10 cellular contexts compared by ENCODE assay signal in genomic region chr15:69758291-69758771, GRCh38.
DNase-seq lines count a peak whose midpoint lies in the region; ATAC-seq and TF ChIP-seq lines count a peak whose summit lies in the region.
"Had no signal": no experiment of that assay in that cellular context is flagged by ENCODE, and none has a peak within 500 bp of the region (broad histone marks: within the 10 kb centered on the region; RNA-seq: fewer than 3 reads in every experiment).

No MANE protein-coding gene starts in this region.

- H3K9me3 Mint-ChIP-seq in activated T-cell treated with anti-CD3 and anti-CD28 coated beads, Interleukin-2, amount 50 U/mL, for 24 hours = peaks cover 18% of the 10 kb centered on the region
- peaks cover 16% of the 10 kb centered on the region in 2 donors for H3K9me3 Mint-ChIP-seq in stimulated activated naive CD8-positive, alpha-beta T cell treated with anti-CD3 and anti-CD28 coated beads, Interleukin-15, amount 100 ng/mL, for 72 hours

- peak overlapping the region; percentile 95 for H3K27ac Mint-ChIP-seq in activated T-cell treated with anti-CD3 and anti-CD28 coated beads, Interleukin-2, amount 50 U/mL, for 24 hours
- peak overlapping the region; percentile 92 to 93 for H3K27ac Mint-ChIP-seq in stimulated activated naive CD8-positive, alpha-beta T cell treated with anti-CD3 and anti-CD28 coated beads, Interleukin-15, amount 100 ng/mL, for 72 hours

- H3K4me3 Mint-ChIP-seq in activated T-cell treated with anti-CD3 and anti-CD28 coated beads, Interleukin-2, amount 50 U/mL, for 24 hours = peak overlapping the region; percentile 54
- H3K4me3 Mint-ChIP-seq in stimulated activated naive CD8-positive, alpha-beta T cell treated with anti-CD3 and anti-CD28 coated beads, Interleukin-15, amount 100 ng/mL, for 72 hours = peak overlapping the region; percentile 43 to 49

- 76 to 84% methylated on average over 2 of the region's 2 CpGs for WGBS in heart right ventricle, 2 donors

- no peak for ATAC-seq in stimulated activated naive CD8-positive, alpha-beta T cell treated with anti-CD3 and anti-CD28 coated beads, Interleukin-15, amount 100 ng/mL, for 72 hours
- no peak for ATAC-seq in heart right ventricle

- H3K27me3 ChIP-seq in SJSA1 (replicated peaks) (no peaks in the 10 kb centered on the region), heart right ventricle (peaks cover 0 to 30% (median 7%) of the 10 kb centered on the region in 7 donors)
- H3K27me3 ChIP-seq: sigmoid colon had no signal

- H3K27ac ChIP-seq in SJSA1 = peak overlapping the region; percentile 90
- peak overlapping the region in 2 of 10 donors; percentile 29 to 95 for H3K27ac ChIP-seq in heart right ventricle
- H3K27ac ChIP-seq: sigmoid colon had no signal

- H3K9me3 ChIP-seq in SJSA1 (replicated peaks) (no peaks in the 10 kb centered on the region), heart right ventricle (peaks cover 0 to 5% (median 0%) of the 10 kb centered on the region in 11 donors)
- H3K9me3 ChIP-seq: sigmoid colon had no signal

- H3K36me3 ChIP-seq in SJSA1 (no peaks in the 10 kb centered on the region), heart right ventricle (no peaks in the 10 kb centered on the region)
- H3K36me3 ChIP-seq: sigmoid colon had no signal

- DNase-seq in activated T-cell treated with anti-CD3 and anti-CD28 coated beads, Interleukin-2, amount 50 U/mL, for 24 hours = no peak
- DNase-seq in activated T-cell treated with anti-CD3 and anti-CD28 coated beads for 4 hours (no peak), SJSA1 (ENCODE audit: low read depth in 1 of 2, low spot score in 2 of 2) (peak in 1 of 2 experiments; percentile 73), fibroblast of gingiva (ENCODE audit: low read depth) (peak; percentile 10), hypothalamus (lab: John Stamatoyannopoulos, UW) (no peak), heart right ventricle (no peak), NCI-H446 treated with DMSO at 0.1 percent for 48 hours (lab: John Stamatoyannopoulos, UW) (no peak)
- no peak for DNase-seq in stimulated activated naive CD8-positive, alpha-beta T cell treated with anti-CD3 and anti-CD28 coated beads, Interleukin-15, amount 100 ng/mL, for 72 hours
- DNase-seq: NCI-H2227 treated with DMSO at 0.1 percent for 48 hours, sigmoid colon had no signal

- H3K36me3 Mint-ChIP-seq in activated T-cell treated with anti-CD3 and anti-CD28 coated beads, Interleukin-2, amount 50 U/mL, for 24 hours (ENCODE audit: low read depth) = peaks cover 16% of the 10 kb centered on the region

- intact Hi-C loops in heart right ventricle (cut with DNase I) = no loop called here

- peaks cover 97% of the 10 kb centered on the region for H3K4me1 Mint-ChIP-seq in activated T-cell treated with anti-CD3 and anti-CD28 coated beads, Interleukin-2, amount 50 U/mL, for 24 hours (ENCODE audit: low read depth)
- H3K4me1 Mint-ChIP-seq in stimulated activated naive CD8-positive, alpha-beta T cell treated with anti-CD3 and anti-CD28 coated beads, Interleukin-15, amount 100 ng/mL, for 72 hours = peaks cover 98% of the 10 kb centered on the region

- H3K4me3 ChIP-seq in SJSA1 = no peak overlapping the region
- no peak overlapping the region for H3K4me3 ChIP-seq in heart right ventricle
- H3K4me3 ChIP-seq: sigmoid colon had no signal

- no peak for TF ChIP-seq CTCF in heart right ventricle (IDR thresholded peaks at IDR 0.05)

- no peaks in the 10 kb centered on the region for H3K27me3 Mint-ChIP-seq in activated T-cell treated with anti-CD3 and anti-CD28 coated beads, Interleukin-2, amount 50 U/mL, for 24 hours
- no peaks in the 10 kb centered on the region for H3K27me3 Mint-ChIP-seq in stimulated activated naive CD8-positive, alpha-beta T cell treated with anti-CD3 and anti-CD28 coated beads, Interleukin-15, amount 100 ng/mL, for 72 hours

- H3K4me1 ChIP-seq in SJSA1 (replicated peaks) (peaks cover 64% of the 10 kb centered on the region), heart right ventricle (peaks cover 0 to 75% (median 0%) of the 10 kb centered on the region in 9 donors)
